ENCODE assay signal across 19 cellular contexts in the genomic region with DNA sequence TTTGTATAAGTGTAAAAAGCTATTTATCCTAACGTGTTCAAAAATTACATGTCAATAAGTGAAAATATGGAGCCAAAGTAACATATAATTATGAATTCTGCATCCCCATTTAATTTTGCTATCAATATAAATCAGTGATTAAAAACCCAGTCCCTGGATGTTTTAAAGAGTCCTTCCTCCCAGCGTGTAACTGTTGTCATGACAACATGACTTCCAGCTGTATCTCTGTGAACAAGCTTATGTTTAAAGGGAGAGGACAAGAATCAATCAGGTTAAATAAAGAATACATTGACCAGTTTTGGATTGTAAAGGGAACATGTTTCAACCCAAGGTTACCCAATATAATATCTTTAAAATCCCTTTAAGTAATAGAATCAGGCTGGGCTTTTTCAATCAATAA.
DNase-seq lines count a peak whose midpoint lies in the region; ATAC-seq and TF ChIP-seq lines count a peak whose summit lies in the region.
"Had no signal": no experiment of that assay in that cellular context is flagged by ENCODE, and none has a peak within 500 bp of the region (broad histone marks: within the 10 kb centered on the region; RNA-seq: fewer than 3 reads in every experiment).

No MANE protein-coding gene starts in this region.

- H3K36me3 ChIP-seq in esophagus muscularis mucosa = no peaks in the 10 kb centered on the region
- no peaks in the 10 kb centered on the region for H3K36me3 ChIP-seq in psoas muscle (ENCODE audit: insufficient read depth in 1 of 2, low read depth in 1 of 2)

- TF ChIP-seq POLR2A in esophagus muscularis mucosa (IDR thresholded peaks at IDR 0.05; ENCODE audit: low read depth) = no peak

- H3K27me3 ChIP-seq in esophagus muscularis mucosa = no peaks in the 10 kb centered on the region
- H3K27me3 ChIP-seq in psoas muscle (ENCODE audit: insufficient read depth in 3 of 3, low read length in 2 of 3) = no peaks in the 10 kb centered on the region
- H3K27me3 ChIP-seq: BLaER1 treated with 17β-estradiol and CSF1 and Interleukin-3, amounts not matched to agents 10 nM and 100 nM had no signal

- H3K4me3 ChIP-seq in esophagus muscularis mucosa (no peak overlapping the region), psoas muscle (no peak overlapping the region)
- H3K4me3 ChIP-seq: BLaER1 treated with 17β-estradiol and CSF1 and Interleukin-3, amounts not matched to agents 10 nM and 100 nM; GM12878; GM23338 had no signal

- WGBS in esophagus muscularis mucosa = 66% methylated on average over 2 of the region's 2 CpGs
- WGBS in psoas muscle, 3 donors = 68 to 73% (median 72%) methylated on average over 2 of the region's 2 CpGs

- TF ChIP-seq EP300 in esophagus muscularis mucosa (IDR thresholded peaks at IDR 0.05) = no peak

- peak; percentile 23 for DNase-seq in NCI-H2227 (lab: John Stamatoyannopoulos, UW; ENCODE audit: unreplicated experiment)
- no peak for DNase-seq in NCI-H2227 treated with DMSO at 0.1 percent for 48 hours (lab: John Stamatoyannopoulos, UW)
- DNase-seq in COR-L47 (lab: John Stamatoyannopoulos, UW) = peak; percentile 7
- peak; percentile 24 for DNase-seq in NCI-H69 (lab: John Stamatoyannopoulos, UW)
- DNase-seq in esophagus muscularis mucosa (ENCODE audit: extremely low spot score) = peak; percentile 14
- no peak for DNase-seq in psoas muscle
- DNase-seq in DMS53 (lab: John Stamatoyannopoulos, UW) = no peak
- DNase-seq: 8988T; AML-193; Calu3; CD4-positive, CD25-positive, alpha-beta regulatory T cell; DMS 273 treated with DMSO at 0.1 percent for 48 hours; DMS79; H7 had no signal

- intact Hi-C loops in esophagus muscularis mucosa (cut with DNase I) = no loop called here
- intact Hi-C loops in psoas muscle (cut with DNase I) = no loop called here

- H3K27ac ChIP-seq in esophagus muscularis mucosa (replicated peaks in 1 of 4) (no peak overlapping the region), psoas muscle (no peak overlapping the region)
- H3K27ac ChIP-seq: BLaER1 treated with 17β-estradiol and CSF1 and Interleukin-3, amounts not matched to agents 10 nM and 100 nM; HL-60 had no signal

- no peak for ATAC-seq in psoas muscle
- no peak for ATAC-seq in GM18909 (IDR thresholded peaks at IDR 0.05; ENCODE audit: poor library complexity, unreplicated experiment)
- ATAC-seq: GM12878, GM23338 had no signal

- no peaks in the 10 kb centered on the region for H3K9me3 ChIP-seq in esophagus muscularis mucosa
- no peaks in the 10 kb centered on the region for H3K9me3 ChIP-seq in psoas muscle

- TF ChIP-seq CTCF in esophagus muscularis mucosa (IDR thresholded peaks at IDR 0.05) (no peak), psoas muscle (IDR thresholded peaks at IDR 0.05) (no peak)

- peaks cover 8 to 23% (median 22%) of the 10 kb centered on the region in 4 donors for H3K4me1 ChIP-seq in esophagus muscularis mucosa
- no peaks in the 10 kb centered on the region for H3K4me1 ChIP-seq in psoas muscle

Comparison
In these comparisons a context has a peak if more than half of its experiments do, and no peak if none do; other contexts are left out.
1. DNase-seq: peak in NCI-H2227 (single experiment), COR-L47 (single experiment), NCI-H69 (single experiment) and esophagus muscularis mucosa (single experiment); none in NCI-H2227 treated with DMSO at 0.1 percent for 48 hours (single experiment), psoas muscle (0 of 2) and DMS53 (single experiment).